In genomic region chr16:85032187-85032586, GRCh38 we compare ENCODE assay signal across 7 cellular contexts. TPM values are rescaled to one million over a fixed set of nuclear protein-coding genes. Genes with fewer than 3 reads are reported as not detected.
DNase-seq lines count a peak whose midpoint lies in the region; ATAC-seq, FAIRE-seq and TF ChIP-seq lines count a peak whose summit lies in the region.
"Not testable (repeated sequence)": the region's sequence is repeated elsewhere in the genome, so short reads cannot be mapped to it uniquely, and the experiment has no call there.

No MANE protein-coding gene starts in this region.

- H2AK5ac ChIP-seq in neuronal stem cell (ENCODE audit: low read depth, low read length), result not testable (repeated sequence)

- peak overlapping the region in 3 of 11 experiments; percentile 8 to 26 (median 19); a peak in 3 of 22 replicates for H3K9ac ChIP-seq in BLaER1 treated with 17β-estradiol and CSF1 and Interleukin-3, amounts not matched to agents 10 nM and 100 nM
- not testable (repeated sequence) for H3K9ac ChIP-seq in HepG2 (ENCODE audit: insufficient read depth, low read depth, low read length)
- H3K9ac ChIP-seq in neuronal stem cell (ENCODE audit: low read depth, low read length, poor library complexity), result peak overlapping the region; percentile 40

- H3K4me3 Mint-ChIP-seq in T-helper 17 cell; activated T-cell treated with anti-CD3 and anti-CD28 coated beads, Interleukin-2, amount 50 U/mL, for 24 hours: not testable (repeated sequence)

- not testable (repeated sequence) for H3K14ac ChIP-seq in neuronal stem cell (ENCODE audit: low read length)

- H2BK15ac ChIP-seq in neuronal stem cell (ENCODE audit: low read length), result peak overlapping the region; percentile 44

- peak overlapping the region; percentile 29 for H3K27ac Mint-ChIP-seq in T-helper 17 cell
- H3K27ac Mint-ChIP-seq in activated T-cell treated with anti-CD3 and anti-CD28 coated beads, Interleukin-2, amount 50 U/mL, for 24 hours, result peak overlapping the region; percentile 34

- not testable (repeated sequence) for H3K79me2 ChIP-seq in HepG2 (ENCODE audit: insufficient read depth, low read length)

- H3K4ac ChIP-seq in neuronal stem cell (ENCODE audit: low read length), result not testable (repeated sequence)

- peaks cover 0 to 61% (median 16%) of the 10 kb centered on the region in 11 experiments; a peak in 13 of 22 replicates for H3K36me3 ChIP-seq in BLaER1 treated with 17β-estradiol and CSF1 and Interleukin-3, amounts not matched to agents 10 nM and 100 nM
- H3K36me3 ChIP-seq in HEK293 (ENCODE audit: control insufficient read depth in 2 of 2, insufficient read depth in 1 of 2, low read length in 2 of 2); HepG2 (replicated peaks in 1 of 2; ENCODE audit: control insufficient read depth in 1 of 2, insufficient read depth in 2 of 2, low read length in 2 of 2); neuronal stem cell (replicated peaks in 1 of 2; ENCODE audit: control insufficient read depth in 2 of 2, insufficient read depth in 2 of 2, low read length in 2 of 2): not testable (repeated sequence)
- H3K36me3 ChIP-seq in neutrophil, result peaks cover 55% of the 10 kb centered on the region

- FAIRE-seq in HepG2 (lab: Jason Lieb, UNC), result not testable (repeated sequence)

- not testable (repeated sequence) for H3K79me1 ChIP-seq in neuronal stem cell (ENCODE audit: low read depth, low read length)

- in situ Hi-C loops in HepG2 (cut with HindIII; ENCODE audit: extremely low pct_ligation_motif_present, low pct_unique_long_range_greater_than_20kb), result not testable (repeated sequence)

- BruUV-seq in HepG2 (replicated peaks; lab: Mats Ljungman, UMichigan), result not testable (repeated sequence)

- CTCF ChIA-PET in HEK293 (lab: Yijun Ruan, JAX); HepG2 (lab: Yijun Ruan, JAX; ENCODE audit: low intra/inter-chr PET ratio, low total read pairs): not testable (repeated sequence)

- intact Hi-C loops in HepG2 (cut with micrococcal nuclease; ENCODE audit: unreplicated experiment), result not testable (repeated sequence)

- not testable (repeated sequence) for H3K18ac ChIP-seq in neuronal stem cell (ENCODE audit: low read length)

- H3K23ac ChIP-seq in neuronal stem cell (ENCODE audit: low read depth, low read length, poor library complexity), result peak overlapping the region; percentile 48

- H2AFZ ChIP-seq in HepG2 (ENCODE audit: low read length); neuronal stem cell (ENCODE audit: low read length): not testable (repeated sequence)

- H3K36me3 Mint-ChIP-seq in T-helper 17 cell (ENCODE audit: low read depth), result not testable (repeated sequence)
- peaks cover 18% of the 10 kb centered on the region for H3K36me3 Mint-ChIP-seq in activated T-cell treated with anti-CD3 and anti-CD28 coated beads, Interleukin-2, amount 50 U/mL, for 24 hours (ENCODE audit: low read depth)

- peaks cover 32 to 92% (median 76%) of the 10 kb centered on the region in 10 experiments for H3K4me1 ChIP-seq in BLaER1 treated with 17β-estradiol and CSF1 and Interleukin-3, amounts not matched to agents 10 nM and 100 nM
- peaks cover 19% of the 10 kb centered on the region for H3K4me1 ChIP-seq in HEK293 (ENCODE audit: control insufficient read depth, insufficient read depth, low read length)
- peaks cover 26% of the 10 kb centered on the region for H3K4me1 ChIP-seq in HepG2 (ENCODE audit: insufficient read depth, low read length)
- H3K4me1 ChIP-seq in neuronal stem cell (ENCODE audit: control insufficient read depth in 2 of 2, insufficient read depth in 1 of 2, low read depth in 1 of 2, low read length in 2 of 2), result peaks cover 7 to 18% of the 10 kb centered on the region in 2 donors
- peaks cover 72 to 85% of the 10 kb centered on the region in 2 experiments for H3K4me1 ChIP-seq in neutrophil (ENCODE audit: control insufficient read depth in 1 of 2, insufficient read depth in 1 of 2, low read depth in 1 of 2, low read length in 1 of 2)

- H3K4me2 ChIP-seq in BLaER1 treated with 17β-estradiol and CSF1 and Interleukin-3, amounts not matched to agents 10 nM and 100 nM, result peak overlapping the region in 8 of 11 experiments; percentile 91 to 100 (median 98); a peak in 15 of 22 replicates
- not testable (repeated sequence) for H3K4me2 ChIP-seq in HepG2 (ENCODE audit: low read depth, low read length); neuronal stem cell (ENCODE audit: insufficient read depth, low read length, poor library complexity, severe bottlenecking)

- H3K27me3 ChIP-seq in BLaER1 treated with 17β-estradiol and CSF1 and Interleukin-3, amounts not matched to agents 10 nM and 100 nM, result peaks cover 0 to 28% (median 13%) of the 10 kb centered on the region in 11 experiments; a peak in 16 of 22 replicates
- peaks cover 3 to 33% of the 10 kb centered on the region in 2 experiments; a peak in 4 of 5 replicates for H3K27me3 ChIP-seq in HepG2 (ENCODE audit: control insufficient read depth in 1 of 2, insufficient read depth in 2 of 2, low read length in 2 of 2)
- H3K27me3 ChIP-seq in neuronal stem cell (ENCODE audit: control insufficient read depth in 3 of 3, insufficient read depth in 3 of 3, low read depth in 1 of 3, low read length in 3 of 3); neutrophil: not testable (repeated sequence)

- ATAC-seq in T-helper 17 cell, HepG2: not testable (repeated sequence)

- 81% methylated on average over 4 of the region's 4 CpGs for WGBS in HepG2 (ENCODE audit: low lambda C conversion rate)
- WGBS in neuronal stem cell (ENCODE audit: extremely low coverage in 2 of 2, insufficient read length in 2 of 2, insufficient replicate concordance in 1 of 2), 2 donors, result no CpG with 5 or more reads among the region's 4 CpGs

- H2BK5ac ChIP-seq in neuronal stem cell (ENCODE audit: low read length), result not testable (repeated sequence)

- not testable (repeated sequence) for TF ChIP-seq POLR2A in HepG2 (IDR thresholded peaks at IDR 0.05; ENCODE audit: insufficient read depth in 1 of 2, low read depth in 2 of 2, low read length in 2 of 2)

- POLR2A ChIA-PET in HEK293 (lab: Yijun Ruan, JAX); HepG2 (lab: Yijun Ruan, JAX): not testable (repeated sequence)

- not testable (repeated sequence) for H3K9me3 Mint-ChIP-seq in activated T-cell treated with anti-CD3 and anti-CD28 coated beads, Interleukin-2, amount 50 U/mL, for 24 hours

- not testable (repeated sequence) for H4K91ac ChIP-seq in neuronal stem cell (ENCODE audit: low read depth, low read length, poor library complexity)

- H3K27me3 Mint-ChIP-seq in T-helper 17 cell; activated T-cell treated with anti-CD3 and anti-CD28 coated beads, Interleukin-2, amount 50 U/mL, for 24 hours: not testable (repeated sequence)

- DNase-seq in T-helper 17 cell; activated T-cell treated with anti-CD3 and anti-CD28 coated beads, Interleukin-2, amount 50 U/mL, for 24 hours; HepG2 (ENCODE audit: low spot score); neuronal stem cell (ENCODE audit: low spot score): not testable (repeated sequence)

- peaks cover 0 to 29% (median 11%) of the 10 kb centered on the region in 11 experiments; a peak in 10 of 22 replicates for H4K20me1 ChIP-seq in BLaER1 treated with 17β-estradiol and CSF1 and Interleukin-3, amounts not matched to agents 10 nM and 100 nM
- not testable (repeated sequence) for H4K20me1 ChIP-seq in HepG2 (ENCODE audit: insufficient read depth, low read length)

- H3K4me1 Mint-ChIP-seq in T-helper 17 cell, result peaks cover 26% of the 10 kb centered on the region
- H3K4me1 Mint-ChIP-seq in activated T-cell treated with anti-CD3 and anti-CD28 coated beads, Interleukin-2, amount 50 U/mL, for 24 hours (ENCODE audit: low read depth), result peaks cover 46% of the 10 kb centered on the region

- H4K8ac ChIP-seq in neuronal stem cell (ENCODE audit: low read depth, low read length), result not testable (repeated sequence)

- not testable (repeated sequence) for H2BK120ac ChIP-seq in neuronal stem cell (ENCODE audit: low read depth, low read length)

- not testable (repeated sequence) for H3K9me3 ChIP-seq in BLaER1 treated with 17β-estradiol and CSF1 and Interleukin-3, amounts not matched to agents 10 nM and 100 nM (replicated peaks in 1 of 11); HEK293 (ENCODE audit: control insufficient read depth, insufficient read depth, low read depth, low read length); T-helper 17 cell (ENCODE audit: control insufficient read depth, low read length, poor library complexity, severe bottlenecking); HepG2 (ENCODE audit: low read length); neuronal stem cell (replicated peaks in 1 of 2; ENCODE audit: control insufficient read depth in 2 of 2, insufficient read depth in 1 of 2, low read depth in 1 of 2, low read length in 2 of 2); neutrophil

- TF ChIP-seq CTCF in HEK293 (tag by site-specific recombination; IDR thresholded peaks at IDR 0.05); HepG2 (CRISPR knock-in tag; IDR thresholded peaks at IDR 0.05); neutrophil (IDR thresholded peaks at IDR 0.05): not testable (repeated sequence)

- not testable (repeated sequence) for H2BK12ac ChIP-seq in neuronal stem cell (ENCODE audit: low read length)

- not testable (repeated sequence) for TF ChIP-seq RAD21 in HepG2 (CRISPR knock-in tag; IDR thresholded peaks at IDR 0.05)

- peak overlapping the region in 8 of 11 experiments; percentile 81 to 89 (median 84); a peak in 14 of 22 replicates for H3K27ac ChIP-seq in BLaER1 treated with 17β-estradiol and CSF1 and Interleukin-3, amounts not matched to agents 10 nM and 100 nM
- not testable (repeated sequence) for H3K27ac ChIP-seq in HEK293 (ENCODE audit: extremely low read depth, low read depth, low read length); HepG2 (ENCODE audit: extremely low read length, insufficient read depth, low read length); neuronal stem cell (replicated peaks; ENCODE audit: low read length)
- H3K27ac ChIP-seq in neutrophil, result peak overlapping the region; percentile 99

- H3K4me3 ChIP-seq in BLaER1 treated with 17β-estradiol and CSF1 and Interleukin-3, amounts not matched to agents 10 nM and 100 nM; HEK293 (ENCODE audit: low read depth, low read length); HepG2 (replicated peaks in 1 of 3; ENCODE audit: insufficient read depth in 1 of 3, low read depth in 2 of 3, low read length in 3 of 3); neuronal stem cell (ENCODE audit: low read length in 2 of 2): not testable (repeated sequence)
- peak overlapping the region in 1 of 2 experiments; percentile 7 for H3K4me3 ChIP-seq in neutrophil (ENCODE audit: low read depth in 1 of 2, low read length in 1 of 2)

- TF ChIP-seq EP300 in HepG2 (IDR thresholded peaks at IDR 0.05; ENCODE audit: low read depth in 2 of 2, low read length in 2 of 2); HepG2 (CRISPR knock-in tag; IDR thresholded peaks at IDR 0.05; ENCODE audit: borderline replicate concordance): not testable (repeated sequence)

RNA-seq across cellular contexts. Expression of gene KIAA0513, which starts 4.6 kb away (rescaled TPM):
- total RNA-seq in T-helper 17 cell (10 to 100 TPM in 1 of 2 donors, 1 to 10 TPM in 1; 8.1 to 35.0 TPM), HepG2 (2016; rRNA removed; fragmentation: Illumina TruSeq; extraction: Trizol) (1.5 and 1.8 TPM in 2 replicates)
- 0.62 and 0.91 TPM in 2 replicates for total RNA-seq in HepG2 (2016; cell fraction: cytosol; rRNA removed; fragmentation: Illumina TruSeq; extraction: Trizol; ENCODE audit: low read depth)
- total RNA-seq in HepG2 (2016; cell fraction: insoluble cytoplasmic fraction; rRNA removed; fragmentation: Illumina TruSeq; extraction: Trizol), result 1.5 and 1.7 TPM in 2 replicates
- 0.99 and 1.1 TPM in 2 replicates for total RNA-seq in HepG2 (2016; cell fraction: membrane; rRNA removed; fragmentation: Illumina TruSeq; extraction: Trizol)
- total RNA-seq in HepG2 (2016; cell fraction: nucleus; rRNA removed; fragmentation: Illumina TruSeq; extraction: Trizol), result 0.75 and 1.6 TPM in 2 replicates
- polyA plus RNA-seq in HepG2 (2011; rRNA removed), result 1.8 and 2.4 TPM in 2 replicates
- polyA plus RNA-seq in HepG2 (2011; cell fraction: cytosol; rRNA removed), result 1.6 and 2.3 TPM in 2 replicates
- 6.1 and 6.2 TPM in 2 replicates for polyA plus RNA-seq in HepG2 (2011; cell fraction: nucleus; rRNA removed)
- 1.6 and 2.5 TPM in 2 replicates for polyA plus RNA-seq in HepG2 (2012)
- polyA plus RNA-seq in HepG2 (2016; cell fraction: cytosol; fragmentation: Illumina TruSeq; extraction: Trizol; ENCODE audit: low read depth), result 0.47 and 1.2 TPM in 2 replicates
- polyA plus RNA-seq in HepG2 (2016; cell fraction: insoluble cytoplasmic fraction; fragmentation: Illumina TruSeq; extraction: Trizol; ENCODE audit: low read depth), result 1.3 and 1.5 TPM in 2 replicates
- polyA plus RNA-seq in HepG2 (2016; cell fraction: membrane; fragmentation: Illumina TruSeq; extraction: Trizol; ENCODE audit: low read depth), result 0.90 and 1.2 TPM in 2 replicates
- polyA plus RNA-seq in HepG2 (2016; cell fraction: nucleus; fragmentation: Illumina TruSeq; extraction: Trizol; ENCODE audit: insufficient read depth, low read depth), result 1.4 and 2.0 TPM in 2 replicates
- polyA minus RNA-seq in HepG2 (2011; rRNA and poly(A)+ RNA removed; ENCODE audit: low replicate concordance), result 1.2 and 3.4 TPM in 2 replicates
- polyA minus RNA-seq in HepG2 (2011; cell fraction: cytosol; rRNA and poly(A)+ RNA removed), result 0.99 and 1.8 TPM in 2 replicates
- 3.6 and 5.5 TPM in 2 replicates for polyA minus RNA-seq in HepG2 (2011; cell fraction: nucleus; rRNA and poly(A)+ RNA removed)
- 4.4 TPM for polyA plus RNA-seq in neuronal stem cell (2013, experiment 1 of 2)
- polyA plus RNA-seq in neuronal stem cell (2013, experiment 2 of 2), result 5.5 TPM

RNA-seq across cellular contexts. Expression of gene ZDHHC7, which starts 20.9 kb away (rescaled TPM):
- total RNA-seq in T-helper 17 cell, result 10 to 100 TPM; 35.4 to 46.6 TPM
- total RNA-seq in HepG2 (2016; rRNA removed; fragmentation: Illumina TruSeq; extraction: Trizol), result 39.6 and 46.8 TPM in 2 replicates
- 7.0 and 8.2 TPM in 2 replicates for total RNA-seq in HepG2 (2016; cell fraction: cytosol; rRNA removed; fragmentation: Illumina TruSeq; extraction: Trizol; ENCODE audit: low read depth)
- total RNA-seq in HepG2 (2016; cell fraction: insoluble cytoplasmic fraction; rRNA removed; fragmentation: Illumina TruSeq; extraction: Trizol), result 36.4 and 48.1 TPM in 2 replicates
- 31.2 and 33.2 TPM in 2 replicates for total RNA-seq in HepG2 (2016; cell fraction: membrane; rRNA removed; fragmentation: Illumina TruSeq; extraction: Trizol)
- 34.5 and 37.8 TPM in 2 replicates for total RNA-seq in HepG2 (2016; cell fraction: nucleus; rRNA removed; fragmentation: Illumina TruSeq; extraction: Trizol)
- 67.6 and 79.2 TPM in 2 replicates for polyA plus RNA-seq in HepG2 (2011; rRNA removed)
- polyA plus RNA-seq in HepG2 (2011; cell fraction: cytosol; rRNA removed), result 96.7 and 128 TPM in 2 replicates
- 127 and 132 TPM in 2 replicates for polyA plus RNA-seq in HepG2 (2011; cell fraction: nucleus; rRNA removed)
- polyA plus RNA-seq in HepG2 (2012), result 56.5 and 63.5 TPM in 2 replicates
- 4.1 and 4.9 TPM in 2 replicates for polyA plus RNA-seq in HepG2 (2016; cell fraction: cytosol; fragmentation: Illumina TruSeq; extraction: Trizol; ENCODE audit: low read depth)
- 35.0 and 37.7 TPM in 2 replicates for polyA plus RNA-seq in HepG2 (2016; cell fraction: insoluble cytoplasmic fraction; fragmentation: Illumina TruSeq; extraction: Trizol; ENCODE audit: low read depth)
- 18.0 and 19.5 TPM in 2 replicates for polyA plus RNA-seq in HepG2 (2016; cell fraction: membrane; fragmentation: Illumina TruSeq; extraction: Trizol; ENCODE audit: low read depth)
- 57.2 and 68.7 TPM in 2 replicates for polyA plus RNA-seq in HepG2 (2016; cell fraction: nucleus; fragmentation: Illumina TruSeq; extraction: Trizol; ENCODE audit: insufficient read depth, low read depth)
- polyA minus RNA-seq in HepG2 (2011; rRNA and poly(A)+ RNA removed; ENCODE audit: low replicate concordance), result 49.1 and 145 TPM in 2 replicates
- polyA minus RNA-seq in HepG2 (2011; cell fraction: cytosol; rRNA and poly(A)+ RNA removed), result 43.3 and 54.9 TPM in 2 replicates
- polyA minus RNA-seq in HepG2 (2011; cell fraction: nucleus; rRNA and poly(A)+ RNA removed), result 53.7 and 58.9 TPM in 2 replicates
- 32.5 TPM for polyA plus RNA-seq in neuronal stem cell (2013, experiment 1 of 2)
- 32.9 TPM for polyA plus RNA-seq in neuronal stem cell (2013, experiment 2 of 2)
